16 cellular contexts compared by ENCODE assay signal in the genomic region with DNA sequence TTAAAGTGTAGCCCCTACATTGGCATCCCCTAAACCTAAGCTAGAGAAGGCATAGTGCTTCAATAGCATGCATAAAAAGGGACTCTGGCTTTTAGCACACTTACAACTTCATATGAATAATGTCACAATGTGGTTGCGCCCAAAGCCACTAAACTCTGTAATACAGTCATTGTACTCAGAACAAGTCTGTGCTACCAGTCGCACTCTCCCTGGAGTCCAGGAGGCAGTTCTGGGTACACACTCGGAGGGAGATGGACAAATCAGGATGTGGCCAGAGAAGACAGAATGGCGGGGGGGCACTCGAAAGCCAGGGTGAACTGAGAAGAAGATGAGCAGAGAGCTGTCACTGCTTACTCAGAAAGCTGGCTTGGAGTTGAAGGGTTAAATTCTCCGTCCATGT.
"Had no signal": no experiment of that assay in that cellular context is flagged by ENCODE, and none has a peak within 500 bp of the region (broad histone marks: within the 10 kb centered on the region; RNA-seq: fewer than 3 reads in every experiment).

No MANE protein-coding gene starts in this region.

- H3K36me3 Mint-ChIP-seq: activated naive CD4-positive, alpha-beta T cell treated with anti-CD3 and anti-CD28 coated beads, Interleukin-2, amount 10 ng/mL, durations not matched to agents 7 days and 5 days had no signal

- H3K4me3 Mint-ChIP-seq: activated naive CD4-positive, alpha-beta T cell treated with anti-CD3 and anti-CD28 coated beads, Interleukin-2, amount 10 ng/mL, durations not matched to agents 7 days and 5 days; natural killer cell treated with Interleukin-12 subunit alpha and Interleukin-12 subunit beta and Interleukin-15 and Interleukin-18, amount 100 ng/mL, for 72 hours; T-cell had no signal

- H3K27ac ChIP-seq: epithelial cell of prostate, tibial nerve had no signal

- H3K27me3 ChIP-seq: right atrium auricular region, tibial nerve had no signal

- H3K9me3 Mint-ChIP-seq: natural killer cell treated with Interleukin-12 subunit alpha and Interleukin-12 subunit beta and Interleukin-15 and Interleukin-18, amount 100 ng/mL, for 72 hours had no signal

- H3K27ac Mint-ChIP-seq: activated naive CD4-positive, alpha-beta T cell treated with anti-CD3 and anti-CD28 coated beads, Interleukin-2, amount 10 ng/mL, durations not matched to agents 7 days and 5 days; natural killer cell treated with Interleukin-12 subunit alpha and Interleukin-12 subunit beta and Interleukin-15 and Interleukin-18, amount 100 ng/mL, for 72 hours; T-cell had no signal

- DNase-seq: activated CD4-positive, alpha-beta T cell treated with anti-CD3 and anti-CD28 coated beads, Interleukin-2, amount 50 U/mL, for 1 hour; activated naive CD4-positive, alpha-beta T cell treated with anti-CD3 and anti-CD28 coated beads, Interleukin-2, amount 10 ng/mL, durations not matched to agents 7 days and 5 days; activated T-cell treated with anti-CD3 and anti-CD28 coated beads, Interleukin-2, amount 50 U/mL, for 1 hour; islet precursor cell; mammary epithelial cell; posterior cingulate gyrus; T-cell; T-helper 9 cell had no signal

- FAIRE-seq: astrocyte, bronchial epithelial cell had no signal

- H3K4me3 ChIP-seq: right atrium auricular region, smooth muscle cell, tibial nerve had no signal

- ATAC-seq: left lobe of liver, T-cell had no signal

- H3K4me1 Mint-ChIP-seq: activated naive CD4-positive, alpha-beta T cell treated with anti-CD3 and anti-CD28 coated beads, Interleukin-2, amount 10 ng/mL, durations not matched to agents 7 days and 5 days; T-cell had no signal

- H3K36me3 ChIP-seq: right atrium auricular region had no signal
